Comparison of ENCODE assay signal across 23 cellular contexts in the genomic region with DNA sequence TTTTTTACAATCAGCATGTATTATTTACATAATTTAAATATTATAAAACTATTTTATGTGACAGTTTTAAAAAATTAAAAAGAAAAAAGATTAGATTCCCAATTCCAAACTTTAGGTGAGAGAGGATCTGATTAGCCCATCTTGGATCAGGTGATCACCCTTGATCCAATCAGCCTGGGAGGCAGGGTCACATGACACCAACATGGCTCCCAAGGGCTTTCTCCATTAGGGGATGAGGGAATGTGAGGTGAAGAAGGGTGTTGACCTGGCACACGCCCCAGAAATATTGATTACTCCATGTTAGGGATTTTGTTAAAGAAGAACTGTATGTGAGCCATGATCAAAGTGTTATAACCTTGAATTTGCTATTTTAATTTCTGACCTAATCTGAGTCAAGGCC.
DNase-seq lines count a peak whose midpoint lies in the region; ATAC-seq and TF ChIP-seq lines count a peak whose summit lies in the region.
"Had no signal": no experiment of that assay in that cellular context is flagged by ENCODE, and none has a peak within 500 bp of the region (broad histone marks: within the 10 kb centered on the region; RNA-seq: fewer than 3 reads in every experiment).

No MANE protein-coding gene starts in this region.

- no peak overlapping the region for H2BK5ac ChIP-seq in neuronal stem cell (ENCODE audit: low read length)

- H2BK120ac ChIP-seq in neuronal stem cell (ENCODE audit: low read depth, low read length): no peak overlapping the region

- H4K91ac ChIP-seq in neuronal stem cell (ENCODE audit: low read depth, low read length, poor library complexity): no peak overlapping the region

- no peak for ATAC-seq in SK-N-SH treated with all-trans-retinoic acid at 6 μM for 48 hours
- no peak for ATAC-seq in HG03442 (IDR thresholded peaks at IDR 0.05; ENCODE audit: unreplicated experiment)

- no peak overlapping the region for H2BK15ac ChIP-seq in neuronal stem cell (ENCODE audit: low read length)

- 0 out of 2 replicates have a peak, but pooled peaks cover under 1% of the 10 kb centered on the region for H3K27me3 ChIP-seq in SK-N-SH (ENCODE audit: insufficient read depth)
- peaks cover 0 to 13% (median 0%) of the 10 kb centered on the region in 3 experiments for H3K27me3 ChIP-seq in neuronal stem cell (ENCODE audit: control insufficient read depth in 3 of 3, insufficient read depth in 3 of 3, low read depth in 1 of 3, low read length in 3 of 3)
- peaks cover 34% of the 10 kb centered on the region for H3K27me3 ChIP-seq in smooth muscle cell (ENCODE audit: low read depth)
- H3K27me3 ChIP-seq: BLaER1, Peyer's patch had no signal

- no peak for TF ChIP-seq EP300 in SK-N-SH (IDR thresholded peaks at IDR 0.05; ENCODE audit: borderline replicate concordance in 1 of 2, low read depth in 1 of 2, low read length in 1 of 2)

- TF ChIP-seq CTCF in SK-N-SH (IDR thresholded peaks at IDR 0.05) (no peak), smooth muscle cell (IDR thresholded peaks at IDR 0.05; ENCODE audit: borderline replicate concordance, insufficient read depth, poor library complexity, severe bottlenecking) (no peak)

- no peaks in the 10 kb centered on the region for H3K9me2 ChIP-seq in SK-N-SH

- H3K79me1 ChIP-seq in neuronal stem cell (ENCODE audit: low read depth, low read length): no peaks in the 10 kb centered on the region

- H3K27ac ChIP-seq in SK-N-SH (ENCODE audit: low read depth in 2 of 2, low read length in 1 of 2) (no peak overlapping the region), neuronal stem cell (replicated peaks; ENCODE audit: low read length) (no peak overlapping the region), smooth muscle cell (ENCODE audit: low read depth) (no peak overlapping the region)
- H3K27ac ChIP-seq: BLaER1, GM23248, KMS-11, Peyer's patch had no signal

- no peak for TF ChIP-seq RAD21 in SK-N-SH (IDR thresholded peaks at IDR 0.05; ENCODE audit: low read length)

- H3F3A ChIP-seq in SK-N-SH (replicated peaks; ENCODE audit: insufficient read depth): no peaks in the 10 kb centered on the region
- H3F3A ChIP-seq in smooth muscle cell (ENCODE audit: low read depth): no peaks in the 10 kb centered on the region

- H3K4me2 ChIP-seq in SK-N-SH: no peak overlapping the region
- no peak overlapping the region for H3K4me2 ChIP-seq in neuronal stem cell (ENCODE audit: insufficient read depth, low read length, poor library complexity, severe bottlenecking)
- H3K4me2 ChIP-seq in smooth muscle cell: no peak overlapping the region
- H3K4me2 ChIP-seq: BLaER1, KMS-11 had no signal

- H3K9ac ChIP-seq in SK-N-SH (no peak overlapping the region), neuronal stem cell (ENCODE audit: low read depth, low read length, poor library complexity) (no peak overlapping the region), smooth muscle cell (ENCODE audit: low read depth) (no peak overlapping the region)
- H3K9ac ChIP-seq: BLaER1, GM23248, KMS-11 had no signal

- H3K14ac ChIP-seq in neuronal stem cell (ENCODE audit: low read length): no peak overlapping the region

- H3K18ac ChIP-seq in neuronal stem cell (ENCODE audit: low read length): no peak overlapping the region

- WGBS in SK-N-SH (ENCODE audit: low lambda C conversion rate): 17% methylated on average over 1 of the region's 1 CpG
- WGBS in neuronal stem cell (ENCODE audit: extremely low coverage in 2 of 2, insufficient read length in 2 of 2, insufficient replicate concordance in 1 of 2), 2 donors: no CpG with 5 or more reads among the region's 1 CpG
- 83% methylated on average over 1 of the region's 1 CpG for WGBS in smooth muscle cell (ENCODE audit: low lambda C conversion rate)

- H2AFZ ChIP-seq in SK-N-SH (ENCODE audit: low read depth) (no peak overlapping the region), neuronal stem cell (ENCODE audit: low read length) (peak overlapping the region; percentile 57), smooth muscle cell (ENCODE audit: low read depth) (no peak overlapping the region)
- H2AFZ ChIP-seq: GM23248 had no signal

- no peak overlapping the region for H3K23ac ChIP-seq in neuronal stem cell (ENCODE audit: low read depth, low read length, poor library complexity)

- POLR2A ChIA-PET in SK-N-SH (lab: Yijun Ruan, JAX): no interaction called here

- H4K20me1 ChIP-seq in SK-N-SH (ENCODE audit: insufficient read depth) (no peaks in the 10 kb centered on the region), smooth muscle cell (ENCODE audit: low read depth) (no peaks in the 10 kb centered on the region)
- H4K20me1 ChIP-seq: BLaER1 had no signal

- no peak overlapping the region for H2AK5ac ChIP-seq in neuronal stem cell (ENCODE audit: low read depth, low read length)

- H3K4ac ChIP-seq in neuronal stem cell (ENCODE audit: low read length): no peak overlapping the region

- no peak overlapping the region for H3K4me3 ChIP-seq in SK-N-SH (ENCODE audit: low read depth in 2 of 2, low read length in 1 of 2)
- no peak overlapping the region for H3K4me3 ChIP-seq in neuronal stem cell (ENCODE audit: low read length in 2 of 2)
- no peak overlapping the region for H3K4me3 ChIP-seq in smooth muscle cell
- H3K4me3 ChIP-seq: BLaER1, GM23248, HAP-1, Peyer's patch had no signal

- H3K36me3 ChIP-seq in SK-N-SH (replicated peaks in 1 of 2; ENCODE audit: control insufficient read depth in 1 of 2, insufficient read depth in 2 of 2, low read length in 1 of 2): no peaks in the 10 kb centered on the region
- H3K36me3 ChIP-seq in neuronal stem cell (replicated peaks in 1 of 2; ENCODE audit: control insufficient read depth in 2 of 2, insufficient read depth in 2 of 2, low read length in 2 of 2): no peaks in the 10 kb centered on the region
- H3K36me3 ChIP-seq in smooth muscle cell (ENCODE audit: low read depth): no peaks in the 10 kb centered on the region
- H3K36me3 ChIP-seq: BLaER1, HAP-1, Peyer's patch had no signal

- H3K9me3 ChIP-seq in SK-N-SH (no peaks in the 10 kb centered on the region), neuronal stem cell (replicated peaks in 1 of 2; ENCODE audit: control insufficient read depth in 2 of 2, insufficient read depth in 1 of 2, low read depth in 1 of 2, low read length in 2 of 2) (peaks cover 0 to 3% of the 10 kb centered on the region in 2 donors), smooth muscle cell (replicated peaks; ENCODE audit: low read depth) (no peaks in the 10 kb centered on the region)
- H3K9me3 ChIP-seq: BLaER1, HAP-1, Peyer's patch had no signal

- CTCF ChIA-PET in SK-N-SH (lab: Yijun Ruan, JAX): no interaction called here

- H3K4me1 ChIP-seq in SK-N-SH (ENCODE audit: control insufficient read depth in 1 of 2, insufficient read depth in 2 of 2, low read depth in 1 of 2, low read length in 1 of 2): no peaks in the 10 kb centered on the region
- peaks cover 0 to 1% of the 10 kb centered on the region in 2 donors for H3K4me1 ChIP-seq in neuronal stem cell (ENCODE audit: control insufficient read depth in 2 of 2, insufficient read depth in 1 of 2, low read depth in 1 of 2, low read length in 2 of 2)
- H3K4me1 ChIP-seq in smooth muscle cell (ENCODE audit: low read depth): no peaks in the 10 kb centered on the region
- H3K4me1 ChIP-seq: HAP-1, Peyer's patch had no signal

- no peaks in the 10 kb centered on the region for H3K79me2 ChIP-seq in SK-N-SH (ENCODE audit: insufficient read depth)
- H3K79me2 ChIP-seq in smooth muscle cell (ENCODE audit: low read depth): no peaks in the 10 kb centered on the region

- no peak overlapping the region for H2BK12ac ChIP-seq in neuronal stem cell (ENCODE audit: low read length)

- H4K8ac ChIP-seq in neuronal stem cell (ENCODE audit: low read depth, low read length): no peak overlapping the region

- no peak for DNase-seq in SK-N-SH
- DNase-seq in NCI-H2171 (lab: John Stamatoyannopoulos, UW): peak; percentile 39
- peak; percentile 36 for DNase-seq in SK-N-DZ (ENCODE audit: low spot score)
- DNase-seq in neuronal stem cell (ENCODE audit: low spot score): no peak
- DNase-seq in smooth muscle cell (lab: John Stamatoyannopoulos, UW; ENCODE audit: unreplicated experiment): no peak
- no peak for DNase-seq in GM03348 (ENCODE audit: low spot score)
- DNase-seq: 8988T; CD4-positive, CD25-positive, alpha-beta regulatory T cell; GM23248; MM.1S; NCI-H1048; NCI-H1417; NCI-H1694; NCI-H2081; NCI-H524 treated with DMSO at 0.1 percent for 48 hours; NCI-H774; Peyer's patch; SHP77 treated with DMSO at 0.1 percent for 48 hours had no signal

TF ChIP-seq in SK-N-SH, 30 proteins besides CTCF, POLR2A, EP300 and RAD21:
- TF ChIP-seq, protein P1, sequence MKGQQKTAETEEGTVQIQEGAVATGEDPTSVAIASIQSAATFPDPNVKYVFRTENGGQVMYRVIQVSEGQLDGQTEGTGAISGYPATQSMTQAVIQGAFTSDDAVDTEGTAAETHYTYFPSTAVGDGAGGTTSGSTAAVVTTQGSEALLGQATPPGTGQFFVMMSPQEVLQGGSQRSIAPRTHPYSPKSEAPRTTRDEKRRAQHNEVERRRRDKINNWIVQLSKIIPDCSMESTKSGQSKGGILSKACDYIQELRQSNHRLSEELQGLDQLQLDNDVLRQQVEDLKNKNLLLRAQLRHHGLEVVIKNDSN (IDR thresholded peaks at IDR 0.05; ENCODE audit: borderline replicate concordance, low read depth): peak; percentile 55; the same call in 1 of the 2 replicates
- TF ChIP-seq POLR2AphosphoS5 (IDR thresholded peaks at IDR 0.05; ENCODE audit: low read depth, low read length) (no peak), MXI1 (IDR thresholded peaks at IDR 0.05; ENCODE audit: low read depth, low read length) (no peak), JUND (IDR thresholded peaks at IDR 0.05) (no peak), CHD2 (IDR thresholded peaks at IDR 0.05; ENCODE audit: low read length, partially characterized antibody) (no peak)

TF ChIP-seq in SK-N-SH treated with all-trans-retinoic acid at 6 μM for 48 hours, 23 proteins besides CTCF, POLR2A, EP300 and RAD21 (continues in another document):
- TF ChIP-seq GLIS3 (CRISPR knock-in tag; IDR thresholded peaks at IDR 0.05) (no peak), ZFP3 (CRISPR knock-in tag; IDR thresholded peaks at IDR 0.05) (no peak)

Comparison
In these comparisons a context has a peak if more than half of its experiments do, and no peak if none do; other contexts are left out.
1. DNase-seq: peak in NCI-H2171 (single experiment) and SK-N-DZ (single experiment); none in SK-N-SH (single experiment), neuronal stem cell (single experiment), smooth muscle cell (single experiment) and GM03348 (single experiment).